Comparison of ENCODE assay signal across 31 cellular contexts in the genomic region with DNA sequence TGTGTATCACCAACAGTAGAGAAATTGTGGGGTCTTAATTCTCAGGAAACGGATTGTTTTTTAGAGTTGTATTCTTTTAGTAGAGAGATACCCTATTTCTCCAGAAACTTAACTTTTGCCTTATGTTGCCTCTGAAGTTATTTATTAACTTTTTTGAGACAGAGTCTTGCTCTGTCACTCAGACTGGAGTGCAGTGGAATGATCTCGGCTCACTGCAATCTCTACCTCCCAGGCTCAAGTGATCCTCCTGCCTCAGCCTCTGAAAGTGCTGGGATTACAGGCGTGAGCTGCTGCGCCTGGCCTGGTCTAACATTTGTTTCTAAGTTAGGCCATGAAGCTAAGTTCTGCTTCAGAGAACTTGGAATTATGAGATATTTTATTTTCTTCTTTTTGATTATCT.
"Had no signal": no experiment of that assay in that cellular context is flagged by ENCODE, and none has a peak within 500 bp of the region (broad histone marks: within the 10 kb centered on the region; RNA-seq: fewer than 3 reads in every experiment).

No MANE protein-coding gene starts in this region.

- ATAC-seq: esophagus mucosa; gastrocnemius medialis; heart right ventricle; mucosa of descending colon; natural killer cell treated with Interleukin-12 subunit alpha and Interleukin-12 subunit beta and Interleukin-15 and Interleukin-18, amount 100 ng/mL, for 72 hours; stimulated activated effector memory CD8-positive, alpha-beta T cell treated with anti-CD3 and anti-CD28 coated beads, Interleukin-12 subunit alpha, Interleukin-12 subunit beta, amount 100 ng/mL, for 72 hours; stimulated activated naive CD8-positive, alpha-beta T cell treated with anti-CD3 and anti-CD28 coated beads, Interleukin-15, Interleukin-2, amounts not matched to agents 100 U/mL and 50 U/mL, for 24 hours had no signal

- H3K4me3 Mint-ChIP-seq: dendritic cell treated with granulocyte-macrophage colony-stimulating factor and Interleukin-4, amounts not matched to agents 40 ng/mL and 50 ng/mL, for 4 days; endodermal cell; memory B cell; mesothelial cell of epicardium; naive B cell; natural killer cell treated with Interleukin-12 subunit alpha and Interleukin-12 subunit beta and Interleukin-15 and Interleukin-18, amount 100 ng/mL, for 72 hours; neural crest cell; stimulated activated effector memory CD8-positive, alpha-beta T cell treated with anti-CD3 and anti-CD28 coated beads, Interleukin-12 subunit alpha, Interleukin-12 subunit beta, amount 100 ng/mL, for 72 hours; type B pancreatic cell had no signal

- H3K27ac Mint-ChIP-seq: dendritic cell treated with granulocyte-macrophage colony-stimulating factor and Interleukin-4, amounts not matched to agents 40 ng/mL and 50 ng/mL, for 4 days; endodermal cell; memory B cell; mesothelial cell of epicardium; naive B cell; natural killer cell treated with Interleukin-12 subunit alpha and Interleukin-12 subunit beta and Interleukin-15 and Interleukin-18, amount 100 ng/mL, for 72 hours; stimulated activated effector memory CD8-positive, alpha-beta T cell treated with anti-CD3 and anti-CD28 coated beads, Interleukin-12 subunit alpha, Interleukin-12 subunit beta, amount 100 ng/mL, for 72 hours; type B pancreatic cell had no signal

- H3K4me1 ChIP-seq: colonic mucosa, parathyroid adenoma, right atrium auricular region, sigmoid colon, testis, tibial artery had no signal

- H3K9me3 ChIP-seq: colonic mucosa, gastrocnemius medialis, heart right ventricle, mucosa of descending colon, neutrophil, right atrium auricular region, sigmoid colon, testis, tibial artery had no signal

- H3K9me3 Mint-ChIP-seq: dendritic cell treated with granulocyte-macrophage colony-stimulating factor and Interleukin-4, amounts not matched to agents 40 ng/mL and 50 ng/mL, for 4 days; endodermal cell; memory B cell; mesothelial cell of epicardium; naive B cell; natural killer cell treated with Interleukin-12 subunit alpha and Interleukin-12 subunit beta and Interleukin-15 and Interleukin-18, amount 100 ng/mL, for 72 hours; neural crest cell; stimulated activated effector memory CD8-positive, alpha-beta T cell treated with anti-CD3 and anti-CD28 coated beads, Interleukin-12 subunit alpha, Interleukin-12 subunit beta, amount 100 ng/mL, for 72 hours; type B pancreatic cell had no signal

- H3K36me3 ChIP-seq: colonic mucosa, gastrocnemius medialis, heart right ventricle, neutrophil, right atrium auricular region, sigmoid colon, tibial artery had no signal

- DNase-seq: colonic mucosa; effector CD8-positive, alpha-beta T cell; endodermal cell; foreskin fibroblast; gastrocnemius medialis; heart right ventricle; hippocampal formation; islet precursor cell; kidney glomerular epithelial cell; mucosa of descending colon; naive B cell; sigmoid colon; stimulated activated CD4-positive, alpha-beta T cell treated with anti-CD3 and anti-CD28 coated beads, Interleukin-2, amount 100 ng/mL, for 24 hours; stimulated activated CD4-positive, alpha-beta T cell treated with anti-CD3 and anti-CD28 coated beads, Interleukin-4, amount 100 ng/mL, for 24 hours; stimulated activated naive CD8-positive, alpha-beta T cell treated with anti-CD3 and anti-CD28 coated beads, Interleukin-15, Interleukin-2, amounts not matched to agents 100 U/mL and 50 U/mL, for 24 hours; substantia nigra; testis; tibial artery had no signal

- H2AFZ ChIP-seq: parathyroid adenoma had no signal

- H3K36me3 Mint-ChIP-seq: memory B cell; mesothelial cell of epicardium; naive B cell; natural killer cell treated with Interleukin-12 subunit alpha and Interleukin-12 subunit beta and Interleukin-15 and Interleukin-18, amount 100 ng/mL, for 72 hours; stimulated activated effector memory CD8-positive, alpha-beta T cell treated with anti-CD3 and anti-CD28 coated beads, Interleukin-12 subunit alpha, Interleukin-12 subunit beta, amount 100 ng/mL, for 72 hours; type B pancreatic cell had no signal

- H3K4me1 Mint-ChIP-seq: memory B cell; naive B cell; stimulated activated effector memory CD8-positive, alpha-beta T cell treated with anti-CD3 and anti-CD28 coated beads, Interleukin-12 subunit alpha, Interleukin-12 subunit beta, amount 100 ng/mL, for 72 hours had no signal

- H3K4me3 ChIP-seq: colonic mucosa, gastrocnemius medialis, heart right ventricle, lung, mucosa of descending colon, right atrium auricular region, sigmoid colon, testis, tibial artery had no signal

- H3K27me3 ChIP-seq: colonic mucosa, gastrocnemius medialis, heart right ventricle, neutrophil, right atrium auricular region, sigmoid colon, testis, tibial artery had no signal

- H3K27ac ChIP-seq: colonic mucosa, epithelial cell of prostate, gastrocnemius medialis, heart right ventricle, neutrophil, parathyroid adenoma, right atrium auricular region, sigmoid colon, testis, tibial artery had no signal

- H3K27me3 Mint-ChIP-seq: dendritic cell treated with granulocyte-macrophage colony-stimulating factor and Interleukin-4, amounts not matched to agents 40 ng/mL and 50 ng/mL, for 4 days; type B pancreatic cell had no signal

- H3K9ac ChIP-seq: parathyroid adenoma had no signal

- H3K79me2 ChIP-seq: parathyroid adenoma had no signal
